ENCODE assay signal across 1 cellular context in genomic region chr11:1228921-1229451, GRCh38.
TF ChIP-seq lines count a peak whose summit lies in the region.

No MANE protein-coding gene starts in this region.

TF ChIP-seq in HepG2, 621 proteins besides CTCF, POLR2A, EP300 and RAD21:
- TF ChIP-seq ZNF788 (CRISPR knock-in tag; IDR thresholded peaks at IDR 0.05; ENCODE audit: borderline replicate concordance), result no peak
- TF ChIP-seq SNAPC2 (CRISPR knock-in tag; IDR thresholded peaks at IDR 0.05), result no peak
- no peak for TF ChIP-seq ZNF296 (CRISPR knock-in tag; conservative IDR thresholded peaks at IDR 0.05)
- no peak for TF ChIP-seq RARG (CRISPR knock-in tag; IDR thresholded peaks at IDR 0.05; ENCODE audit: low read depth)
- no peak for TF ChIP-seq TFAP4 (IDR thresholded peaks at IDR 0.05; ENCODE audit: borderline replicate concordance, low read depth)
- no peak for TF ChIP-seq ZNF557 (CRISPR knock-in tag; IDR thresholded peaks at IDR 0.05)
- no peak for TF ChIP-seq DDIT3 (CRISPR knock-in tag; IDR thresholded peaks at IDR 0.05)
- no peak for TF ChIP-seq CEBPZ (IDR thresholded peaks at IDR 0.05; ENCODE audit: low read length)
- TF ChIP-seq MNT (IDR thresholded peaks at IDR 0.05), result no peak
- TF ChIP-seq SNAPC4 (CRISPR knock-in tag; IDR thresholded peaks at IDR 0.05), result no peak
- TF ChIP-seq NCOA2 (CRISPR knock-in tag; IDR thresholded peaks at IDR 0.05), result no peak
- TF ChIP-seq ZNF337 (CRISPR knock-in tag; IDR thresholded peaks at IDR 0.05; ENCODE audit: borderline replicate concordance, low read depth), result no peak
- no peak for TF ChIP-seq ZNF350 (CRISPR knock-in tag; IDR thresholded peaks at IDR 0.05; ENCODE audit: borderline replicate concordance, low read depth)
- TF ChIP-seq NFE2L1 (CRISPR knock-in tag; IDR thresholded peaks at IDR 0.05; ENCODE audit: borderline replicate concordance), result no peak
- no peak for TF ChIP-seq CHCHD3 (CRISPR knock-in tag; IDR thresholded peaks at IDR 0.05)
- TF ChIP-seq SKI (IDR thresholded peaks at IDR 0.05; ENCODE audit: partially characterized antibody), result no peak
